1 cellular context compared by ENCODE assay signal in genomic region chr17:14882131-14882530, GRCh38.
TF ChIP-seq lines count a peak whose summit lies in the region.

No MANE protein-coding gene starts in this region.

TF ChIP-seq in A549, 52 proteins besides CTCF, POLR2A, EP300 and RAD21 (continued from another document):
- TF ChIP-seq E2F6 (IDR thresholded peaks at IDR 0.05; ENCODE audit: borderline replicate concordance, low read depth) = no peak
